In the genomic region with DNA sequence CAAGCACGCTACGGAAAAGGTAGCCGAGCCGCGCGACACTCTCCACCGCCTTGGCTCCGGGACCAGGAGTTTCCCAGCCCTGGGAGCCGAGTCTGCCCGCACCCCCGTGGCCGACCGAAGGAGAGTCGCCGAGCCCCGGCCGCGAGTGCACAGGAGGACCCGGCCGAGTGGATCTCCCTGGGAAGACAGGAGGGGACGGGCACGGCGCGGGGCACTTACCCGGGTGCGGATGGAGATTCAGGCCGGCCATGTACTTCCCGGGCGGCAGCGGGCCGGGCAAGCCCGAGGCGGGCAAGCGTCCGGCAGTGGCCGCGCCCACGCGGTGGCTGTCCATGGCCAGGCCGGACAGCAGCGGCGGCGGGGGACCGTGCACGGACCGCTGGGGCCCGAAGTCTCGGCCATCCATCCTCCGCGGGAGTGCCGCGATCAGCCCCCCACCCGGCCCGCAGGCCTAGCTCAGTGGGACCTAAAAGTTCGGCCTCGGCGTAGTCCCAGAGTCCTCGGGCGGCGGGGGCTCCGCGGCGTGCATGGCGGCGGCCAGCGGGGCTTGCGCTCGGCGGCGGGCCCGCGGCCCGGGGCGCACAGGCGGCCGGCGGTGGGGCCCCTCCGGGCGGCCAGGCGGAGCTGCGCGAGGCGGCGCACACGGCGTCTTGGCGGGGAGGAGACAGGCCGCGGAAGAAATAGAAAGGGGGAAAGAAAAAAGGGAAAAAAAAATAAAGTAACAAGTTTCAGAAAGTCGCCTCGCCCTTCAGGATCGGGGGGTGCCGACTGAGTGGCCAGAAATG, we compare ENCODE assay signal across 8 cellular contexts. TPM values are rescaled to one million over a fixed set of nuclear protein-coding genes. Genes with fewer than 3 reads are reported as not detected.
DNase-seq lines count a peak whose midpoint lies in the region; ATAC-seq and TF ChIP-seq lines count a peak whose summit lies in the region.

No MANE protein-coding gene starts in this region.

- H3K36me3 Mint-ChIP-seq in activated CD4-positive, alpha-beta T cell treated with anti-CD3 and anti-CD28 coated beads, Interleukin-2, amount 10 ng/mL, durations not matched to agents 7 days and 5 days (ENCODE audit: low read depth) = no peaks in the 10 kb centered on the region
- H3K36me3 Mint-ChIP-seq in activated CD8-positive, alpha-beta T cell treated with anti-CD3 and anti-CD28 coated beads, Interleukin-2, amount 10 ng/mL, durations not matched to agents 7 days and 5 days (ENCODE audit: low read depth) = no peaks in the 10 kb centered on the region

- ATAC-seq in activated CD8-positive, alpha-beta T cell treated with anti-CD3 and anti-CD28 coated beads, Interleukin-2, amount 10 ng/mL, durations not matched to agents 7 days and 5 days = peak; percentile 14
- no peak for ATAC-seq in GM21619 (IDR thresholded peaks at IDR 0.05; ENCODE audit: unreplicated experiment)
- ATAC-seq in GM18505 (IDR thresholded peaks at IDR 0.05; ENCODE audit: unreplicated experiment) = no peak

- POLR2A ChIA-PET in activated CD4-positive, alpha-beta T cell treated with anti-CD3 and anti-CD28 coated beads, Interleukin-2, amount 10 ng/mL, durations not matched to agents 7 days and 5 days (lab: Charles Lee) = no interaction called here
- POLR2A ChIA-PET in activated CD8-positive, alpha-beta T cell treated with anti-CD3 and anti-CD28 coated beads, Interleukin-2, amount 10 ng/mL, durations not matched to agents 7 days and 5 days (lab: Charles Lee) = interaction anchor here (3.8 kb wide), 1 partner anchor 24 kb away, joined by 20 read pairs; no protein-coding TSS in a partner anchor

- H3K9me3 Mint-ChIP-seq in activated CD4-positive, alpha-beta T cell treated with anti-CD3 and anti-CD28 coated beads, Interleukin-2, amount 10 ng/mL, durations not matched to agents 7 days and 5 days = no peaks in the 10 kb centered on the region
- H3K9me3 Mint-ChIP-seq in activated CD8-positive, alpha-beta T cell treated with anti-CD3 and anti-CD28 coated beads, Interleukin-2, amount 10 ng/mL, durations not matched to agents 7 days and 5 days (ENCODE audit: insufficient read depth) = no peaks in the 10 kb centered on the region

- H3K27ac ChIP-seq in cardiac muscle cell (peak overlapping the region; percentile 100), rectal smooth muscle tissue (ENCODE audit: low read depth, low read length) (peak overlapping the region; percentile 96)

- no peak for TF ChIP-seq CTCF in cardiac muscle cell (IDR thresholded peaks at IDR 0.05; ENCODE audit: low read depth, low read length)

- H3K4me1 ChIP-seq in cardiac muscle cell (ENCODE audit: low read depth) (peaks cover 21% of the 10 kb centered on the region), rectal smooth muscle tissue (ENCODE audit: control insufficient read depth, insufficient read depth, low read length) (peaks cover 9% of the 10 kb centered on the region)

- DNase-seq in activated CD4-positive, alpha-beta T cell treated with anti-CD3 and anti-CD28 coated beads, Interleukin-2, amount 10 ng/mL, durations not matched to agents 7 days and 5 days = no peak
- no peak for DNase-seq in activated CD4-positive, alpha-beta T cell treated with anti-CD3 and anti-CD28 coated beads for 48 hours
- DNase-seq in activated CD8-positive, alpha-beta T cell treated with anti-CD3 and anti-CD28 coated beads, Interleukin-2, amount 10 ng/mL, durations not matched to agents 7 days and 5 days = no peak
- DNase-seq in cardiac muscle cell (ENCODE audit: low read depth in 1 of 2, low spot score in 1 of 2) = peak in 1 of 2 donors; percentile 27
- DNase-seq in activated effector memory CD4-positive, alpha-beta T cell treated with anti-CD3 and anti-CD28 coated beads, Interleukin-2, amount 50 U/mL, for 16 hours = no peak

- peaks cover 73% of the 10 kb centered on the region for H3K27me3 Mint-ChIP-seq in activated CD4-positive, alpha-beta T cell treated with anti-CD3 and anti-CD28 coated beads, Interleukin-2, amount 10 ng/mL, durations not matched to agents 7 days and 5 days
- H3K27me3 Mint-ChIP-seq in activated CD8-positive, alpha-beta T cell treated with anti-CD3 and anti-CD28 coated beads, Interleukin-2, amount 10 ng/mL, durations not matched to agents 7 days and 5 days (ENCODE audit: low read depth) = peaks cover 63% of the 10 kb centered on the region

- CTCF ChIA-PET in activated CD4-positive, alpha-beta T cell treated with anti-CD3 and anti-CD28 coated beads, Interleukin-2, amount 10 ng/mL, durations not matched to agents 7 days and 5 days (lab: Charles Lee) = interaction anchor here (0.6 kb wide), 1 partner anchor 126 kb away, joined by 3 read pairs; no protein-coding TSS in a partner anchor
- CTCF ChIA-PET in activated CD8-positive, alpha-beta T cell treated with anti-CD3 and anti-CD28 coated beads, Interleukin-2, amount 10 ng/mL, durations not matched to agents 7 days and 5 days (lab: Charles Lee) = interaction anchor here (1.4 to 1.6 kb wide), 2 partner anchors 10 to 21 kb away, joined by 3 to 4 read pairs; no protein-coding TSS in a partner anchor

- H3K27me3 ChIP-seq in cardiac muscle cell (no peaks in the 10 kb centered on the region), rectal smooth muscle tissue (ENCODE audit: control insufficient read depth, insufficient read depth, low read length) (peaks cover 2% of the 10 kb centered on the region)

- H3K4me3 Mint-ChIP-seq in activated CD4-positive, alpha-beta T cell treated with anti-CD3 and anti-CD28 coated beads, Interleukin-2, amount 10 ng/mL, durations not matched to agents 7 days and 5 days = peak overlapping the region; percentile 51
- H3K4me3 Mint-ChIP-seq in activated CD8-positive, alpha-beta T cell treated with anti-CD3 and anti-CD28 coated beads, Interleukin-2, amount 10 ng/mL, durations not matched to agents 7 days and 5 days = peak overlapping the region; percentile 53

- H3K36me3 ChIP-seq in cardiac muscle cell = no peaks in the 10 kb centered on the region
- no peaks in the 10 kb centered on the region for H3K36me3 ChIP-seq in rectal smooth muscle tissue (ENCODE audit: control insufficient read depth, insufficient read depth, low read length)

- H3K27ac Mint-ChIP-seq in activated CD4-positive, alpha-beta T cell treated with anti-CD3 and anti-CD28 coated beads, Interleukin-2, amount 10 ng/mL, durations not matched to agents 7 days and 5 days = no peak overlapping the region
- no peak overlapping the region for H3K27ac Mint-ChIP-seq in activated CD8-positive, alpha-beta T cell treated with anti-CD3 and anti-CD28 coated beads, Interleukin-2, amount 10 ng/mL, durations not matched to agents 7 days and 5 days

- no peak for TF ChIP-seq POLR2A in GM18505 (IDR thresholded peaks at IDR 0.05; ENCODE audit: borderline replicate concordance, extremely low read depth, insufficient read depth, insufficient read length)

- peak overlapping the region; percentile 82 for H3K9ac ChIP-seq in rectal smooth muscle tissue (ENCODE audit: low read length)

- no peaks in the 10 kb centered on the region for H3K9me3 ChIP-seq in cardiac muscle cell (ENCODE audit: low read depth)

- H3K4me3 ChIP-seq in cardiac muscle cell (peak overlapping the region; percentile 94), rectal smooth muscle tissue (ENCODE audit: low read length) (peak overlapping the region; percentile 76)

- H3K4me1 Mint-ChIP-seq in activated CD4-positive, alpha-beta T cell treated with anti-CD3 and anti-CD28 coated beads, Interleukin-2, amount 10 ng/mL, durations not matched to agents 7 days and 5 days = peaks cover 32% of the 10 kb centered on the region
- peaks cover 38% of the 10 kb centered on the region for H3K4me1 Mint-ChIP-seq in activated CD8-positive, alpha-beta T cell treated with anti-CD3 and anti-CD28 coated beads, Interleukin-2, amount 10 ng/mL, durations not matched to agents 7 days and 5 days (ENCODE audit: low read depth)

RNA-seq across cellular contexts. Expression of gene TNRC18, which starts 2.6 kb away (rescaled TPM):
- total RNA-seq in activated CD4-positive, alpha-beta T cell treated with anti-CD3 and anti-CD28 coated beads, Interleukin-2, amount 10 ng/mL, durations not matched to agents 7 days and 5 days = 10 to 100 TPM; 45.8 to 53.9 TPM
- total RNA-seq in activated CD8-positive, alpha-beta T cell treated with anti-CD3 and anti-CD28 coated beads, Interleukin-2, amount 10 ng/mL, durations not matched to agents 7 days and 5 days = 10 to 100 TPM; 46.1 to 52.1 TPM
- total RNA-seq in cardiac muscle cell = 111 and 180 TPM in 2 replicates
- polyA plus RNA-seq in cardiac muscle cell = 15.1 and 19.2 TPM in 2 replicates
